9 cellular contexts compared by ENCODE assay signal in the genomic region with DNA sequence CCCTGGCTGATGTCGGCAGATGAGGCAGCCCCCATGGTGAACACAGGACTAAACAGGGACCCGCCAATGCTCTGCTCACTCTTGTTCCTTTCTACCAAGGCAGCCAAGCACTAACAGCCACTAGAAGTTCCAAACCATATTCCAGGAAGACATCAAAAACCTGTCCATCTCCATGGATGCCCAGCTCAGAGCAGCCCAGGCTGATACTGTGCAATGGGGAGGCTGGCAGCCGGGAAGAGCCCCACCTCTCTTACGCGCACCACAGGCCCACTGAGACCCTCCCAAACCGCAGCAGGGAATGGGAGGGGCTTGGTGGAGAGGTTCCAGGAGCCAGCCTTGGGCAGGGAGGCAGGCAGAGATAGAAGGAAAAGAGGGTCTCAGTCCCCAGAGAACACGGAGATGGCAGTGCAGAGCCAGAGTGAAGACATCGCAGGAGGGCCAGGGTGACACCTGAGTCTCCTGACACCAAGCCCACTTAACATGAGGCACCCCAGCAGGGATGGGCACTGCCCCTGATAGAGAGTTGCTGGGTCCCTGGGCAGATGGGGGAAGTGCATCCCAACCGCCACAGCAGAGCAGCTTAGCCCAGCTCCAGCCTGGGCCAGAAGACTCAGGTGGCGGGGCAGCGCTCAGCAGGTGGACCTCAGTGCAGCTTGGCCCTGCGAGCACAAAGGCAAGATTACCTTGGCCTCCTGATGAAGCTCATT. TPM values are rescaled to one million over a fixed set of nuclear protein-coding genes. Genes with fewer than 3 reads are reported as not detected.
A peak's percentile ranks its signal among the peaks of the same experiment; 100 is the strongest.
DNase-seq lines count a peak whose midpoint lies in the region; ATAC-seq and TF ChIP-seq lines count a peak whose summit lies in the region.
"Had no signal": no experiment of that assay in that cellular context is flagged by ENCODE, and none has a peak within 500 bp of the region (broad histone marks: within the 10 kb centered on the region; RNA-seq: fewer than 3 reads in every experiment).

No MANE protein-coding gene starts in this region.

- H3K27me3 Mint-ChIP-seq in activated naive CD4-positive, alpha-beta T cell treated with anti-CD3 and anti-CD28 coated beads, Interleukin-2, amount 50 U/mL, for 24 hours = no peaks in the 10 kb centered on the region
- H3K27me3 Mint-ChIP-seq in activated naive CD4-positive, alpha-beta T cell treated with anti-CD3 and anti-CD28 coated beads, Interleukin-2, amount 10 ng/mL, durations not matched to agents 7 days and 5 days = peaks cover 25% of the 10 kb centered on the region
- H3K27me3 Mint-ChIP-seq in immature natural killer cell (ENCODE audit: low read depth in 3 of 3) = peaks cover 6 to 7% (median 6%) of the 10 kb centered on the region in 3 donors

- no peaks in the 10 kb centered on the region for H3K9me3 ChIP-seq in tibial artery

- no peak for TF ChIP-seq CTCF in tibial artery (IDR thresholded peaks at IDR 0.05)

- no peak overlapping the region for H3K27ac ChIP-seq in tibial artery

- no peak for DNase-seq in activated naive CD4-positive, alpha-beta T cell treated with anti-CD3 and anti-CD28 coated beads, Interleukin-2, amount 10 ng/mL, durations not matched to agents 7 days and 5 days
- peak; percentile 15 to 17 for DNase-seq in activated T-cell treated with anti-CD3 and anti-CD28 coated beads, Interleukin-2, amount 50 U/mL, for 48 hours
- DNase-seq in immature natural killer cell = no peak
- DNase-seq in tibial artery = peak; percentile 18 to 61
- no peak for DNase-seq in kidney tubule cell (ENCODE audit: low spot score)
- no peak for DNase-seq in effector CD8-positive, alpha-beta T cell (lab: John Stamatoyannopoulos, UW)

- peaks cover 3% of the 10 kb centered on the region for H3K36me3 Mint-ChIP-seq in activated naive CD4-positive, alpha-beta T cell treated with anti-CD3 and anti-CD28 coated beads, Interleukin-2, amount 50 U/mL, for 24 hours
- H3K36me3 Mint-ChIP-seq in activated naive CD4-positive, alpha-beta T cell treated with anti-CD3 and anti-CD28 coated beads, Interleukin-2, amount 10 ng/mL, durations not matched to agents 7 days and 5 days = no peaks in the 10 kb centered on the region
- H3K36me3 Mint-ChIP-seq in immature natural killer cell = no peaks in the 10 kb centered on the region

- peaks cover 43% of the 10 kb centered on the region for H3K4me1 Mint-ChIP-seq in activated naive CD4-positive, alpha-beta T cell treated with anti-CD3 and anti-CD28 coated beads, Interleukin-2, amount 50 U/mL, for 24 hours
- H3K4me1 Mint-ChIP-seq in activated naive CD4-positive, alpha-beta T cell treated with anti-CD3 and anti-CD28 coated beads, Interleukin-2, amount 10 ng/mL, durations not matched to agents 7 days and 5 days = peaks cover 15% of the 10 kb centered on the region
- peaks cover 58 to 62% of the 10 kb centered on the region in 2 donors for H3K4me1 Mint-ChIP-seq in immature natural killer cell

- no peaks in the 10 kb centered on the region for H3K27me3 ChIP-seq in tibial artery

- H3K4me3 ChIP-seq in tibial artery = no peak overlapping the region

- intact Hi-C loops in tibial artery (cut with DNase I; ENCODE audit: low total_unique reads) = no loop called here

- H3K27ac Mint-ChIP-seq in activated naive CD4-positive, alpha-beta T cell treated with anti-CD3 and anti-CD28 coated beads, Interleukin-2, amount 50 U/mL, for 24 hours = no peak overlapping the region
- H3K27ac Mint-ChIP-seq in activated naive CD4-positive, alpha-beta T cell treated with anti-CD3 and anti-CD28 coated beads, Interleukin-2, amount 10 ng/mL, durations not matched to agents 7 days and 5 days = no peak overlapping the region
- H3K27ac Mint-ChIP-seq in immature natural killer cell = no peak overlapping the region

- H3K4me3 Mint-ChIP-seq in activated naive CD4-positive, alpha-beta T cell treated with anti-CD3 and anti-CD28 coated beads, Interleukin-2, amount 50 U/mL, for 24 hours = peak overlapping the region; percentile 60
- no peak overlapping the region for H3K4me3 Mint-ChIP-seq in activated naive CD4-positive, alpha-beta T cell treated with anti-CD3 and anti-CD28 coated beads, Interleukin-2, amount 10 ng/mL, durations not matched to agents 7 days and 5 days
- H3K4me3 Mint-ChIP-seq in immature natural killer cell = peak overlapping the region; percentile 53 to 71 (median 63)

- no peaks in the 10 kb centered on the region for H3K9me3 Mint-ChIP-seq in activated naive CD4-positive, alpha-beta T cell treated with anti-CD3 and anti-CD28 coated beads, Interleukin-2, amount 50 U/mL, for 24 hours
- H3K9me3 Mint-ChIP-seq in activated naive CD4-positive, alpha-beta T cell treated with anti-CD3 and anti-CD28 coated beads, Interleukin-2, amount 10 ng/mL, durations not matched to agents 7 days and 5 days = no peaks in the 10 kb centered on the region
- no peaks in the 10 kb centered on the region for H3K9me3 Mint-ChIP-seq in immature natural killer cell

- peaks cover 0 to 72% (median 38%) of the 10 kb centered on the region in 4 donors for H3K4me1 ChIP-seq in tibial artery

- no peak for ATAC-seq in HG03442 (IDR thresholded peaks at IDR 0.05; ENCODE audit: unreplicated experiment)
- ATAC-seq: activated CD4-positive, CD25-positive, alpha-beta regulatory T cell treated with anti-CD3 and anti-CD28 coated beads, Interleukin-2, amount 50 U/mL, for 24 hours had no signal

- CTCF ChIA-PET in activated naive CD4-positive, alpha-beta T cell treated with anti-CD3 and anti-CD28 coated beads, Interleukin-2, amount 10 ng/mL, durations not matched to agents 7 days and 5 days (lab: Charles Lee) = no interaction called here

- H3K36me3 ChIP-seq in tibial artery = peaks cover 0 to 4% (median 0%) of the 10 kb centered on the region in 3 donors

RNA-seq across cellular contexts. Expression of a gene that starts 3.4 kb away (rescaled TPM):
- polyA plus RNA-seq in immature natural killer cell = 1 to 10 TPM; 5.1 to 6.6 (median 6.0) TPM

Comparison
In these comparisons a context has a peak if more than half of its experiments do, and no peak if none do; other contexts are left out.
1. DNase-seq: peak in activated T-cell treated with anti-CD3 and anti-CD28 coated beads, Interleukin-2, amount 50 U/mL, for 48 hours (2 of 2) and tibial artery (2 of 2); none in activated naive CD4-positive, alpha-beta T cell treated with anti-CD3 and anti-CD28 coated beads, Interleukin-2, amount 10 ng/mL, durations not matched to agents 7 days and 5 days (single experiment), immature natural killer cell (0 of 3), kidney tubule cell (single experiment) and effector CD8-positive, alpha-beta T cell (single experiment).